ENCODE assay signal across 19 cellular contexts in genomic region chr10:114932945-114933344, GRCh38.
"Had no signal": no experiment of that assay in that cellular context is flagged by ENCODE, and none has a peak within 500 bp of the region (broad histone marks: within the 10 kb centered on the region; RNA-seq: fewer than 3 reads in every experiment).

No MANE protein-coding gene starts in this region.

- H3K9me3 ChIP-seq: mucosa of descending colon, ovary, right lobe of liver, tibial artery had no signal

- H3K27ac ChIP-seq: coronary artery, ovary, right lobe of liver, tibial artery had no signal

- DNase-seq: activated CD4-positive, alpha-beta T cell treated with anti-CD3 and anti-CD28 coated beads, Interleukin-2, amount 10 ng/mL, durations not matched to agents 7 days and 5 days; activated CD4-positive, CD25-positive, alpha-beta regulatory T cell; activated CD8-positive, alpha-beta memory T cell treated with anti-CD3 and anti-CD28 coated beads, Interleukin-2, amount 50 U/mL, for 4 hours; activated CD8-positive, alpha-beta T cell treated with anti-CD3 and anti-CD28 coated beads, Interleukin-2, amount 10 ng/mL, durations not matched to agents 7 days and 5 days; activated effector memory CD4-positive, alpha-beta T cell treated with anti-CD3 and anti-CD28 coated beads, Interleukin-2, amount 50 U/mL, for 16 hours; activated naive CD4-positive, alpha-beta T cell treated with anti-CD3 and anti-CD28 coated beads, Interleukin-2, amount 50 U/mL, for 16 hours; activated T-cell treated with anti-CD3 and anti-CD28 coated beads, Interleukin-2, amount 50 U/mL, for 4 hours; effector CD4-positive, alpha-beta T cell; mesenchymal stem cell; mucosa of descending colon; naive thymus-derived CD4-positive, alpha-beta T cell; ovary; right lobe of liver; stimulated activated CD4-positive, alpha-beta T cell treated with anti-CD3 and anti-CD28 coated beads, Interleukin-4, amount 100 ng/mL, for 24 hours; T-helper 9 cell; tibial artery had no signal

- H3K36me3 ChIP-seq: ovary, right lobe of liver, tibial artery had no signal

- ATAC-seq: activated CD8-positive, alpha-beta T cell treated with anti-CD3 and anti-CD28 coated beads, Interleukin-2, amount 10 ng/mL, durations not matched to agents 7 days and 5 days; activated T-cell treated with anti-CD3 and anti-CD28 coated beads, Interleukin-2, amount 50 U/mL, for 4 hours; mucosa of descending colon; naive thymus-derived CD4-positive, alpha-beta T cell; right lobe of liver; stimulated activated memory B cell treated with anti-CD40 and anti-IgM and Interleukin-4, amounts not matched to agents 10 μg/mL and 1 μg/mL and 100 μg/mL, for 72 hours had no signal

- H3K27me3 ChIP-seq: ovary, right lobe of liver, tibial artery had no signal

- H3K4me3 ChIP-seq: coronary artery, mucosa of descending colon, ovary, right lobe of liver, smooth muscle cell, tibial artery had no signal

- H3K4me1 ChIP-seq: right lobe of liver, tibial artery had no signal
